Comparison of ENCODE assay signal across 17 cellular contexts in genomic region chr9:89839427-89839826, GRCh38.
DNase-seq lines count a peak whose midpoint lies in the region; ATAC-seq, FAIRE-seq and TF ChIP-seq lines count a peak whose summit lies in the region.
"Had no signal": no experiment of that assay in that cellular context is flagged by ENCODE, and none has a peak within 500 bp of the region (broad histone marks: within the 10 kb centered on the region; RNA-seq: fewer than 3 reads in every experiment).

No MANE protein-coding gene starts in this region.

- H3K9me3 ChIP-seq in mucosa of descending colon (no peaks in the 10 kb centered on the region), small intestine (ENCODE audit: control insufficient read depth, low read depth) (no peaks in the 10 kb centered on the region), T-helper 17 cell (ENCODE audit: control insufficient read depth, low read length, poor library complexity, severe bottlenecking) (no peaks in the 10 kb centered on the region)
- no peaks in the 10 kb centered on the region for H3K9me3 ChIP-seq in effector memory CD4-positive, alpha-beta T cell (ENCODE audit: control insufficient read depth, low read length)

- no peak for FAIRE-seq in small intestine (lab: Jason Lieb, UNC)
- FAIRE-seq: GM12878, H54 had no signal

- H3K36me3 ChIP-seq in mucosa of descending colon (ENCODE audit: low read depth) = no peaks in the 10 kb centered on the region
- no peaks in the 10 kb centered on the region for H3K36me3 ChIP-seq in small intestine (ENCODE audit: control insufficient read depth in 2 of 2, insufficient read depth in 2 of 2, low read length in 2 of 2)
- no peaks in the 10 kb centered on the region for H3K36me3 ChIP-seq in effector memory CD4-positive, alpha-beta T cell (ENCODE audit: control insufficient read depth, insufficient read depth, low read length)

- DNase-seq in activated CD8-positive, alpha-beta memory T cell treated with anti-CD3 and anti-CD28 coated beads, Interleukin-2, amount 10 ng/mL, durations not matched to agents 7 days and 5 days = peak; percentile 37
- no peak for DNase-seq in activated CD8-positive, alpha-beta memory T cell treated with anti-CD3 and anti-CD28 coated beads, Interleukin-2, amount 50 U/mL, for 4 hours
- DNase-seq in mucosa of descending colon = peak in 1 of 3 donors; percentile 60
- peak; percentile 28 for DNase-seq in small intestine
- DNase-seq in T-helper 17 cell = no peak
- no peak for DNase-seq in COLO829 (ENCODE audit: low spot score)
- no peak for DNase-seq in effector memory CD4-positive, alpha-beta T cell
- DNase-seq: 8988T; CD4-positive, alpha-beta memory T cell; GDM1; NCI-H1436; NCI-H2029; NCI-H2171 treated with DMSO at 0.1 percent for 48 hours had no signal

- H3K27ac ChIP-seq in small intestine (ENCODE audit: low read depth in 1 of 2, low read length in 1 of 2) = peak overlapping the region in 1 of 2 donors; percentile 14
- H3K27ac ChIP-seq in effector memory CD4-positive, alpha-beta T cell (ENCODE audit: insufficient read depth, low read length, poor library complexity, severe bottlenecking) = no peak overlapping the region
- H3K27ac ChIP-seq: KMS-11 had no signal

- CTCF ChIA-PET in activated CD8-positive, alpha-beta memory T cell treated with anti-CD3 and anti-CD28 coated beads, Interleukin-2, amount 10 ng/mL, durations not matched to agents 7 days and 5 days (lab: Charles Lee) = no interaction called here

- no peaks in the 10 kb centered on the region for H3K36me3 Mint-ChIP-seq in activated CD8-positive, alpha-beta memory T cell treated with anti-CD3 and anti-CD28 coated beads, Interleukin-2, amount 10 ng/mL, durations not matched to agents 7 days and 5 days
- no peaks in the 10 kb centered on the region for H3K36me3 Mint-ChIP-seq in dendritic cell treated with granulocyte-macrophage colony-stimulating factor and Interleukin-4, amounts not matched to agents 40 ng/mL and 50 ng/mL, for 4 days (ENCODE audit: low read depth)
- peaks cover 2% of the 10 kb centered on the region for H3K36me3 Mint-ChIP-seq in T-helper 17 cell (ENCODE audit: low read depth)
- H3K36me3 Mint-ChIP-seq: CD4-positive, alpha-beta memory T cell had no signal

- H3K9me3 Mint-ChIP-seq in activated CD8-positive, alpha-beta memory T cell treated with anti-CD3 and anti-CD28 coated beads, Interleukin-2, amount 10 ng/mL, durations not matched to agents 7 days and 5 days (ENCODE audit: low read depth) = no peaks in the 10 kb centered on the region
- H3K9me3 Mint-ChIP-seq in dendritic cell treated with granulocyte-macrophage colony-stimulating factor and Interleukin-4, amounts not matched to agents 40 ng/mL and 50 ng/mL, for 4 days = no peaks in the 10 kb centered on the region

- H3K4me1 Mint-ChIP-seq in activated CD8-positive, alpha-beta memory T cell treated with anti-CD3 and anti-CD28 coated beads, Interleukin-2, amount 10 ng/mL, durations not matched to agents 7 days and 5 days = peaks cover 6% of the 10 kb centered on the region
- H3K4me1 Mint-ChIP-seq in dendritic cell treated with granulocyte-macrophage colony-stimulating factor and Interleukin-4, amounts not matched to agents 40 ng/mL and 50 ng/mL, for 4 days (ENCODE audit: low read depth) = peaks cover 54% of the 10 kb centered on the region
- H3K4me1 Mint-ChIP-seq in T-helper 17 cell = peaks cover 4% of the 10 kb centered on the region
- H3K4me1 Mint-ChIP-seq: CD4-positive, alpha-beta memory T cell had no signal

- ATAC-seq in activated CD8-positive, alpha-beta memory T cell treated with anti-CD3 and anti-CD28 coated beads, Interleukin-2, amount 10 ng/mL, durations not matched to agents 7 days and 5 days = no peak
- ATAC-seq in mucosa of descending colon = peak; percentile 70
- no peak for ATAC-seq in T-helper 17 cell
- ATAC-seq: GM12878 had no signal

- no peak for TF ChIP-seq CTCF in mucosa of descending colon (IDR thresholded peaks at IDR 0.05)

- H3K4me3 ChIP-seq in mucosa of descending colon = no peak overlapping the region
- no peak overlapping the region for H3K4me3 ChIP-seq in small intestine (ENCODE audit: low read depth in 1 of 2, low read length in 2 of 2)
- H3K4me3 ChIP-seq in effector memory CD4-positive, alpha-beta T cell (ENCODE audit: insufficient read depth, low read depth, low read length, poor library complexity, severe bottlenecking) = no peak overlapping the region
- H3K4me3 ChIP-seq: GM12878 had no signal

- 12 to 38% (median 34%) methylated on average over 3 of the region's 3 CpGs for WGBS in small intestine, 3 donors

- H3K4me1 ChIP-seq in mucosa of descending colon (ENCODE audit: low read depth) = peaks cover 3% of the 10 kb centered on the region
- peaks cover 0 to 3% of the 10 kb centered on the region in 2 donors for H3K4me1 ChIP-seq in small intestine (ENCODE audit: control insufficient read depth in 2 of 2, insufficient read depth in 1 of 2, low read depth in 1 of 2, low read length in 1 of 2)
- H3K4me1 ChIP-seq in effector memory CD4-positive, alpha-beta T cell (ENCODE audit: control insufficient read depth, insufficient read depth, low read length, poor library complexity, severe bottlenecking) = no peaks in the 10 kb centered on the region

- H3K27me3 Mint-ChIP-seq in activated CD8-positive, alpha-beta memory T cell treated with anti-CD3 and anti-CD28 coated beads, Interleukin-2, amount 10 ng/mL, durations not matched to agents 7 days and 5 days = peaks cover 45% of the 10 kb centered on the region
- peaks cover 29% of the 10 kb centered on the region for H3K27me3 Mint-ChIP-seq in dendritic cell treated with granulocyte-macrophage colony-stimulating factor and Interleukin-4, amounts not matched to agents 40 ng/mL and 50 ng/mL, for 4 days
- peaks cover 24% of the 10 kb centered on the region for H3K27me3 Mint-ChIP-seq in T-helper 17 cell

- H3K4me3 Mint-ChIP-seq in activated CD8-positive, alpha-beta memory T cell treated with anti-CD3 and anti-CD28 coated beads, Interleukin-2, amount 10 ng/mL, durations not matched to agents 7 days and 5 days = no peak overlapping the region
- no peak overlapping the region for H3K4me3 Mint-ChIP-seq in dendritic cell treated with granulocyte-macrophage colony-stimulating factor and Interleukin-4, amounts not matched to agents 40 ng/mL and 50 ng/mL, for 4 days
- H3K4me3 Mint-ChIP-seq in T-helper 17 cell = no peak overlapping the region
- H3K4me3 Mint-ChIP-seq: CD4-positive, alpha-beta memory T cell had no signal

- H3K27ac Mint-ChIP-seq in activated CD8-positive, alpha-beta memory T cell treated with anti-CD3 and anti-CD28 coated beads, Interleukin-2, amount 10 ng/mL, durations not matched to agents 7 days and 5 days = no peak overlapping the region
- peak overlapping the region; percentile 62 for H3K27ac Mint-ChIP-seq in dendritic cell treated with granulocyte-macrophage colony-stimulating factor and Interleukin-4, amounts not matched to agents 40 ng/mL and 50 ng/mL, for 4 days
- no peak overlapping the region for H3K27ac Mint-ChIP-seq in T-helper 17 cell
- H3K27ac Mint-ChIP-seq: CD4-positive, alpha-beta memory T cell had no signal

- no peaks in the 10 kb centered on the region for H3K27me3 ChIP-seq in small intestine (ENCODE audit: control insufficient read depth in 2 of 2, insufficient read depth in 2 of 2, low read length in 2 of 2)
- H3K27me3 ChIP-seq in effector memory CD4-positive, alpha-beta T cell (replicated peaks; ENCODE audit: control insufficient read depth, insufficient read depth, low read length, poor library complexity, severe bottlenecking) = no peaks in the 10 kb centered on the region

- intact Hi-C loops in dendritic cell treated with granulocyte-macrophage colony-stimulating factor and Interleukin-4, amounts not matched to agents 40 ng/mL and 50 ng/mL, for 4 days (cut with micrococcal nuclease) = no loop called here
- intact Hi-C loops in mucosa of descending colon (cut with DNase I, micrococcal nuclease) = no loop called here

Comparison
In these comparisons a context has a peak if more than half of its experiments do, and no peak if none do; other contexts are left out.
1. DNase-seq: peak in activated CD8-positive, alpha-beta memory T cell treated with anti-CD3 and anti-CD28 coated beads, Interleukin-2, amount 10 ng/mL, durations not matched to agents 7 days and 5 days (single experiment) and small intestine (single experiment); none in activated CD8-positive, alpha-beta memory T cell treated with anti-CD3 and anti-CD28 coated beads, Interleukin-2, amount 50 U/mL, for 4 hours (single experiment), T-helper 17 cell (0 of 3), COLO829 (single experiment) and effector memory CD4-positive, alpha-beta T cell (0 of 3).